In the genomic region with DNA sequence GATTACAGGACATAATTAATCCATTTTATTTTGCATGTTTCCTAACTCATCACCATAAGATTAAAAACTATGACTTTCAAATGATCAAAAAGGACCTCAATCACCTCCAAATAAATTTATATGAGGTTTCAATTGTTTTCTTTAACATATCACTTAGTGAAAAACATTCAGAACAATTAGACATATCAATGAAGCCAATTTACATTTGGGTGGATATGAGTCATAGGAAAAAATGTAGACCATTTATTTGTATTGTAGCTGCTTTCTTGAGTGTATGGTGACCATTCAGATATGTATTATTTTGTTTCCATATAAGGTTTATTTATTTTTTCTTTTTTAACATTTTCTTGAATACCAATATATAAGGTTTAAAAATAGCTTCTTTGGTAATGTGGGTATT, we compare ENCODE assay signal across 1 cellular context.
TF ChIP-seq lines count a peak whose summit lies in the region.

No MANE protein-coding gene starts in this region.

TF ChIP-seq in HCT116, 20 proteins besides CTCF, POLR2A, EP300 and RAD21 (continued from another document):
- TF ChIP-seq EZH2phosphoT487 (IDR thresholded peaks at IDR 0.05; ENCODE audit: borderline replicate concordance) (no peak), CEBPB (IDR thresholded peaks at IDR 0.05; ENCODE audit: low read depth) (no peak), ZNF274 (IDR thresholded peaks at IDR 0.05; ENCODE audit: low read depth, low read length) (no peak), EGR1 (IDR thresholded peaks at IDR 0.05; ENCODE audit: low read depth) (no peak)
